22 cellular contexts compared by ENCODE assay signal in the genomic region with DNA sequence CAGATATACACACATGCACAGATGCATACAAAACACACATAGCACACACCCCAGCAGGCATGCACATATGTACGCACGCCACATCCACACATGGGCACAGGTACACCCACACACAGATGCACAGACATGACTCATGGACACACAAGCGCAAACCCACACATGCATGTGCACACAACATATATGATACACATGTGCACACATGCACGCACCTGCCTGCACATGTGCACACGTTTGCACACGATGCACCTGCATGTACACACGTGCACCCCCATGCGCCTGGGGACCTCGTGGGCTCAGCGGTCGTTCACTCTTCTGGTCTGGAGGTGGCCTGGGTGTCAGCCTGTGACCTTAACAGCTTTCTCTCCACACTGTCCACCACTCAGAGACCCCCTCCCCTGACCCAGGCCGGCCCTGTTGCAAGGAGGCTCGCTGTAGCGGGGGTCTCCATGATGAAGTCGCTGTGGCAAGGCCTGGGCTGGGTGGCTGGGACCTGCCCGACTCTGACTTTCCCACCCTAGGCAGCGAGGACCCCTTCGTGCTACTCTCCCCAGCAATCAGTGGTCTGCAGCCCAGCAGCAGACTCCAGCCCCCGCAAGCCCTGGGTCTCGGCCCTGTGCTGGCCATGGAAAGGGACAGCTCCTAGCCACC.
DNase-seq lines count a peak whose midpoint lies in the region; ATAC-seq, FAIRE-seq and TF ChIP-seq lines count a peak whose summit lies in the region.
"Had no signal": no experiment of that assay in that cellular context is flagged by ENCODE, and none has a peak within 500 bp of the region (broad histone marks: within the 10 kb centered on the region; RNA-seq: fewer than 3 reads in every experiment).

No MANE protein-coding gene starts in this region.

- H3K4me2 ChIP-seq in GM12878 (ENCODE audit: control insufficient read depth, insufficient read depth) (no peak overlapping the region), neuronal stem cell (ENCODE audit: insufficient read depth, low read length, poor library complexity, severe bottlenecking) (no peak overlapping the region)
- H3K4me2 ChIP-seq: A549 had no signal

- peak overlapping the region; percentile 52 for H3K23ac ChIP-seq in neuronal stem cell (ENCODE audit: low read depth, low read length, poor library complexity)

- H3K4me1 ChIP-seq in GM12878 (ENCODE audit: control insufficient read depth, insufficient read depth, low read length) (no peaks in the 10 kb centered on the region), neuronal stem cell (ENCODE audit: control insufficient read depth in 2 of 2, insufficient read depth in 1 of 2, low read depth in 1 of 2, low read length in 2 of 2) (peaks cover 0 to 6% of the 10 kb centered on the region in 2 donors)
- H3K4me1 ChIP-seq: A549 had no signal

- peaks cover 4% of the 10 kb centered on the region for H3K9me3 Mint-ChIP-seq in activated naive CD8-positive, alpha-beta T cell treated with anti-CD3 and anti-CD28 coated beads, Interleukin-2, amount 50 U/mL, for 24 hours
- H3K9me3 Mint-ChIP-seq in activated naive CD8-positive, alpha-beta T cell treated with anti-CD3 and anti-CD28 coated beads for 36 hours: peaks cover 3% of the 10 kb centered on the region
- H3K9me3 Mint-ChIP-seq in CD4-positive, alpha-beta T cell: no peaks in the 10 kb centered on the region
- H3K9me3 Mint-ChIP-seq: CD8-positive, alpha-beta memory T cell had no signal

- H3K27ac ChIP-seq in CD4-positive, alpha-beta T cell (ENCODE audit: low read depth, low read length): no peak overlapping the region
- no peak overlapping the region for H3K27ac ChIP-seq in GM12878 (ENCODE audit: control insufficient read depth, insufficient read depth)
- no peak overlapping the region for H3K27ac ChIP-seq in neuronal stem cell (replicated peaks; ENCODE audit: low read length)
- H3K27ac ChIP-seq: 22Rv1, A549 had no signal

- no peak for DNase-seq in activated naive CD8-positive, alpha-beta T cell treated with anti-CD3 and anti-CD28 coated beads, Interleukin-2, amount 50 U/mL, for 24 hours
- DNase-seq in activated naive CD8-positive, alpha-beta T cell treated with anti-CD3 and anti-CD28 coated beads for 36 hours: no peak
- no peak for DNase-seq in CD4-positive, alpha-beta T cell
- DNase-seq in GM12878 (ENCODE audit: low read depth, low spot score): no peak
- DNase-seq in neuronal stem cell (ENCODE audit: low spot score): no peak
- no peak for DNase-seq in T-helper 9 cell
- DNase-seq: AML-193, COR-L47, DMS 273 treated with DMSO at 0.1 percent for 48 hours, DMS53, DND-41, EL, GOT3, H7 had no signal

- H3K79me1 ChIP-seq in neuronal stem cell (ENCODE audit: low read depth, low read length): no peaks in the 10 kb centered on the region

- peak; percentile 4 for ATAC-seq in activated naive CD8-positive, alpha-beta T cell treated with anti-CD3 and anti-CD28 coated beads, Interleukin-2, amount 50 U/mL, for 24 hours
- ATAC-seq in CD4-positive, alpha-beta T cell (ENCODE audit: poor library complexity): no peak
- no peak for ATAC-seq in GM12878
- no peak for ATAC-seq in GM18519 (IDR thresholded peaks at IDR 0.05; ENCODE audit: low FRiP score, unreplicated experiment)
- ATAC-seq in GM18907 (IDR thresholded peaks at IDR 0.05; ENCODE audit: unreplicated experiment): no peak
- ATAC-seq: A549, HCT116 had no signal

- H4K20me1 ChIP-seq in GM12878 (ENCODE audit: control insufficient read depth, insufficient read depth): no peaks in the 10 kb centered on the region

- H2BK15ac ChIP-seq in neuronal stem cell (ENCODE audit: low read length): peak overlapping the region; percentile 30

- WGBS in GM12878 (ENCODE audit: insufficient coverage, insufficient replicate concordance, low lambda C conversion rate, missing lambda C conversion rate): 31% methylated on average over 20 of the region's 20 CpGs
- no CpG with 5 or more reads among the region's 20 CpGs for WGBS in neuronal stem cell (ENCODE audit: extremely low coverage in 2 of 2, insufficient read length in 2 of 2, insufficient replicate concordance in 1 of 2), 2 donors

- no peak overlapping the region for H3K27ac Mint-ChIP-seq in activated naive CD8-positive, alpha-beta T cell treated with anti-CD3 and anti-CD28 coated beads, Interleukin-2, amount 50 U/mL, for 24 hours
- no peak overlapping the region for H3K27ac Mint-ChIP-seq in activated naive CD8-positive, alpha-beta T cell treated with anti-CD3 and anti-CD28 coated beads for 36 hours
- peak overlapping the region; percentile 76 for H3K27ac Mint-ChIP-seq in CD4-positive, alpha-beta T cell

- no peak for FAIRE-seq in GM12878 (lab: Jason Lieb, UNC)
- FAIRE-seq: A549, GM12891, HTR-8/SVneo had no signal

- H2AK5ac ChIP-seq in neuronal stem cell (ENCODE audit: low read depth, low read length): peak overlapping the region; percentile 68

- peak overlapping the region; percentile 39 for H2BK120ac ChIP-seq in neuronal stem cell (ENCODE audit: low read depth, low read length)

- H3K4ac ChIP-seq in neuronal stem cell (ENCODE audit: low read length): no peak overlapping the region

- no peak for TF ChIP-seq EP300 in GM12878 (IDR thresholded peaks at IDR 0.05; ENCODE audit: borderline replicate concordance in 1 of 2, control insufficient read depth in 1 of 2, low read depth in 2 of 2, low read length in 2 of 2)

- SMC1A ChIA-PET in GM12878 (lab: Charles Lee; ENCODE audit: uncharacterized antibody, unreplicated experiment): no interaction called here

- no peaks in the 10 kb centered on the region for H3K36me3 Mint-ChIP-seq in activated naive CD8-positive, alpha-beta T cell treated with anti-CD3 and anti-CD28 coated beads, Interleukin-2, amount 50 U/mL, for 24 hours (ENCODE audit: low read depth)
- H3K36me3 Mint-ChIP-seq in activated naive CD8-positive, alpha-beta T cell treated with anti-CD3 and anti-CD28 coated beads for 36 hours: no peaks in the 10 kb centered on the region
- H3K36me3 Mint-ChIP-seq in CD4-positive, alpha-beta T cell (ENCODE audit: low read depth): no peaks in the 10 kb centered on the region
- H3K36me3 Mint-ChIP-seq: CD8-positive, alpha-beta memory T cell had no signal

- TF ChIP-seq CTCF in CD4-positive, alpha-beta T cell (IDR thresholded peaks at IDR 0.05): no peak
- TF ChIP-seq CTCF in GM12878 (IDR thresholded peaks at IDR 0.05 in 2 of 3, conservative IDR thresholded peaks at IDR 0.05 in 1 of 3; ENCODE audit: control insufficient read depth in 2 of 3, extremely low read depth in 1 of 3, insufficient read depth in 1 of 3, low read depth in 3 of 3, low read length in 3 of 3): no peak

- H4K91ac ChIP-seq in neuronal stem cell (ENCODE audit: low read depth, low read length, poor library complexity): no peak overlapping the region

- H3K4me3 Mint-ChIP-seq in activated naive CD8-positive, alpha-beta T cell treated with anti-CD3 and anti-CD28 coated beads, Interleukin-2, amount 50 U/mL, for 24 hours: no peak overlapping the region
- H3K4me3 Mint-ChIP-seq in activated naive CD8-positive, alpha-beta T cell treated with anti-CD3 and anti-CD28 coated beads for 36 hours: no peak overlapping the region
- no peak overlapping the region for H3K4me3 Mint-ChIP-seq in CD4-positive, alpha-beta T cell

- H3K14ac ChIP-seq in neuronal stem cell (ENCODE audit: low read length): peak overlapping the region; percentile 63

- no peaks in the 10 kb centered on the region for H3K9me3 ChIP-seq in CD4-positive, alpha-beta T cell (ENCODE audit: control insufficient read depth, low read length)
- no peaks in the 10 kb centered on the region; the same call in 2 of the 3 replicates for H3K9me3 ChIP-seq in GM12878 (replicated peaks; ENCODE audit: control insufficient read depth, insufficient read depth, low read length)
- peaks cover 0 to 13% of the 10 kb centered on the region in 2 donors for H3K9me3 ChIP-seq in neuronal stem cell (replicated peaks in 1 of 2; ENCODE audit: control insufficient read depth in 2 of 2, insufficient read depth in 1 of 2, low read depth in 1 of 2, low read length in 2 of 2)
- H3K9me3 ChIP-seq: A549 had no signal

- H2BK12ac ChIP-seq in neuronal stem cell (ENCODE audit: low read length): peak overlapping the region; percentile 88

- H3K79me2 ChIP-seq in GM12878 (ENCODE audit: control insufficient read depth, insufficient read depth, low read length): no peaks in the 10 kb centered on the region

- no peak for TF ChIP-seq RAD21 in GM12878 (IDR thresholded peaks at IDR 0.05; ENCODE audit: insufficient read depth, low read depth, low read length)

- no peaks in the 10 kb centered on the region for H3K27me3 Mint-ChIP-seq in activated naive CD8-positive, alpha-beta T cell treated with anti-CD3 and anti-CD28 coated beads, Interleukin-2, amount 50 U/mL, for 24 hours
- H3K27me3 Mint-ChIP-seq in activated naive CD8-positive, alpha-beta T cell treated with anti-CD3 and anti-CD28 coated beads for 36 hours: peaks cover 5% of the 10 kb centered on the region
- H3K27me3 Mint-ChIP-seq in CD4-positive, alpha-beta T cell: peaks cover 4% of the 10 kb centered on the region

- in situ Hi-C loops in GM12878 (cut with MboI): no loop called here

- TF ChIP-seq POLR2A in GM12878 (IDR thresholded peaks at IDR 0.05; ENCODE audit: low read depth, low read length): no peak

- CTCF ChIA-PET in CD4-positive, alpha-beta T cell (lab: Charles Lee): no interaction called here
- CTCF ChIA-PET in GM12878 (lab: Yijun Ruan, JAX): no interaction called here

- RAD21 ChIA-PET in GM12878 (lab: Charles Lee; ENCODE audit: unreplicated experiment): no interaction called here

- POLR2A ChIA-PET in CD4-positive, alpha-beta T cell (lab: Charles Lee): no interaction called here
- POLR2A ChIA-PET in GM12878 (lab: Charles Lee): no interaction called here

- H3K9ac ChIP-seq in GM12878 (ENCODE audit: control insufficient read depth, insufficient read depth, low read length): no peak overlapping the region
- H3K9ac ChIP-seq in neuronal stem cell (ENCODE audit: low read depth, low read length, poor library complexity): peak overlapping the region; percentile 30

- no peak overlapping the region for H4K8ac ChIP-seq in neuronal stem cell (ENCODE audit: low read depth, low read length)

- peak overlapping the region; percentile 22 for H2BK5ac ChIP-seq in neuronal stem cell (ENCODE audit: low read length)

- no peaks in the 10 kb centered on the region for H3K27me3 ChIP-seq in CD4-positive, alpha-beta T cell (ENCODE audit: control insufficient read depth, insufficient read depth, low read length)
- H3K27me3 ChIP-seq in GM12878 (replicated peaks in 1 of 2; ENCODE audit: control insufficient read depth in 2 of 2, insufficient read depth in 2 of 2, low read length in 1 of 2) (no peaks in the 10 kb centered on the region), neuronal stem cell (ENCODE audit: control insufficient read depth in 3 of 3, insufficient read depth in 3 of 3, low read depth in 1 of 3, low read length in 3 of 3) (peaks cover 0 to 36% (median 4%) of the 10 kb centered on the region in 3 experiments)

- H3K4me3 ChIP-seq in GM12878: no peak overlapping the region
- H3K4me3 ChIP-seq in neuronal stem cell (ENCODE audit: low read length in 2 of 2): peak overlapping the region in 1 of 2 donors; percentile 43
- H3K4me3 ChIP-seq: A549 had no signal

- BruUV-seq in GM12878 (replicated peaks; lab: Mats Ljungman, UMichigan): no TSS peak

- H3K36me3 ChIP-seq in GM12878 (ENCODE audit: control insufficient read depth in 2 of 2, insufficient read depth in 2 of 2, low read length in 1 of 2) (no peaks in the 10 kb centered on the region), neuronal stem cell (replicated peaks in 1 of 2; ENCODE audit: control insufficient read depth in 2 of 2, insufficient read depth in 2 of 2, low read length in 2 of 2) (peaks cover 0 to 2% of the 10 kb centered on the region in 2 donors)

- H2AFZ ChIP-seq in GM12878 (ENCODE audit: control insufficient read depth, low read depth, low read length) (no peak overlapping the region), neuronal stem cell (ENCODE audit: low read length) (no peak overlapping the region)

- intact Hi-C loops in CD4-positive, alpha-beta T cell (cut with DNase I, micrococcal nuclease): no loop called here
- intact Hi-C loops in GM12878 (cut with micrococcal nuclease; ENCODE audit: unreplicated experiment): no loop called here

- no peaks in the 10 kb centered on the region for H3K4me1 Mint-ChIP-seq in activated naive CD8-positive, alpha-beta T cell treated with anti-CD3 and anti-CD28 coated beads, Interleukin-2, amount 50 U/mL, for 24 hours
- peaks cover 4% of the 10 kb centered on the region for H3K4me1 Mint-ChIP-seq in activated naive CD8-positive, alpha-beta T cell treated with anti-CD3 and anti-CD28 coated beads for 36 hours
- H3K4me1 Mint-ChIP-seq in CD4-positive, alpha-beta T cell (ENCODE audit: low read depth): peaks cover 10% of the 10 kb centered on the region

- H3K18ac ChIP-seq in neuronal stem cell (ENCODE audit: low read length): peak overlapping the region; percentile 77
